In the genomic region with DNA sequence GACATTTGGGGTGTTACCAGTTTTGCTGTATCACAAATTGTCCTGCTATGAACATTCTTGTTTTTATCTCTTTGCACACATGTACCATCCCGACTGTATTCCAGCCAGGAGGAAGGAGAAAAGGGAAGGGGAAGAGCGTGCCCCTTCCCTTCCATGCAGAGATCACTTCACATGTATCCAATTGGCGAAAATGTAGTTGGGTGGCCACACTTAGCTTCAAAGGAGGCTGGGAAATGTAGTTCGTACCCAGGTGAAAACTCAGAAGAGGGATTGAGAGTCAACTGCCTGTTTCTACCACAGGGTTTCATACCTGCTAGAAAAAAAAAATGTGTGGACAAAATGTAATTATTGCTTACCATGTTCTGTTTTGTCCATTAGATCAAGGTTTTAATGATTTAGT, we compare ENCODE assay signal across 22 cellular contexts.
A peak's percentile ranks its signal among the peaks of the same experiment; 100 is the strongest.
DNase-seq lines count a peak whose midpoint lies in the region; ATAC-seq, FAIRE-seq and TF ChIP-seq lines count a peak whose summit lies in the region.
"Had no signal": no experiment of that assay in that cellular context is flagged by ENCODE, and none has a peak within 500 bp of the region (broad histone marks: within the 10 kb centered on the region; RNA-seq: fewer than 3 reads in every experiment).

No MANE protein-coding gene starts in this region.

- no peak overlapping the region for H2AK5ac ChIP-seq in H1 (ENCODE audit: low read depth, low read length)

- no peaks in the 10 kb centered on the region for H3K79me1 ChIP-seq in H1 (ENCODE audit: low read depth, low read length)

- no peak overlapping the region for H2BK120ac ChIP-seq in H1 (replicated peaks; ENCODE audit: low read depth, low read length)

- H3K4me1 ChIP-seq in H1 (replicated peaks in 1 of 4; ENCODE audit: control insufficient read depth in 3 of 4, insufficient read depth in 4 of 4, low read length in 3 of 4): peaks cover 2 to 11% (median 3%) of the 10 kb centered on the region in 4 experiments; a peak in 6 of 7 replicates

- peak; percentile 87 for FAIRE-seq in H1 (lab: Jason Lieb, UNC)
- FAIRE-seq: HTR-8/SVneo had no signal

- no peaks in the 10 kb centered on the region for H3K27me3 ChIP-seq in H7 (ENCODE audit: control insufficient read depth, insufficient read depth, low read length)
- no peaks in the 10 kb centered on the region for H3K27me3 ChIP-seq in H1 (replicated peaks in 1 of 4; ENCODE audit: control insufficient read depth in 3 of 4, extremely low read depth in 1 of 4, insufficient read depth in 3 of 4, low read length in 3 of 4)
- H3K27me3 ChIP-seq: BE2C had no signal

- no peak overlapping the region for H2BK15ac ChIP-seq in H1 (ENCODE audit: low read length)

- no peak overlapping the region for H2BK5ac ChIP-seq in H1 (ENCODE audit: low read depth, low read length)

- no peak overlapping the region for H2AFZ ChIP-seq in H1 (ENCODE audit: low read length)
- H2AFZ ChIP-seq: PC-9 had no signal

- ATAC-seq in HG03520 (IDR thresholded peaks at IDR 0.05; ENCODE audit: unreplicated experiment): no peak
- ATAC-seq in GM18867 (IDR thresholded peaks at IDR 0.05; ENCODE audit: unreplicated experiment): no peak
- no peak for ATAC-seq in HG03354 (IDR thresholded peaks at IDR 0.05; ENCODE audit: poor library complexity, severe bottlenecking, unreplicated experiment)
- ATAC-seq: T-cell had no signal

- H3K4ac ChIP-seq in H1 (replicated peaks; ENCODE audit: insufficient read length, low read depth, low read length): no peak overlapping the region

- no peak overlapping the region for H3K14ac ChIP-seq in H1 (ENCODE audit: insufficient read length)

- no peaks in the 10 kb centered on the region for H3K23me2 ChIP-seq in H1 (ENCODE audit: low read depth, low read length)

- no peaks in the 10 kb centered on the region for H4K20me1 ChIP-seq in H1 (replicated peaks in 1 of 2; ENCODE audit: control insufficient read depth in 1 of 2, insufficient read depth in 2 of 2, low read length in 2 of 2)

- no peak overlapping the region for H4K91ac ChIP-seq in H1 (replicated peaks; ENCODE audit: insufficient read length, low read length)

- H3K4me3 ChIP-seq in H7 (ENCODE audit: insufficient read depth, low read depth, low read length) (no peak overlapping the region), H1 (ENCODE audit: extremely low read depth in 1 of 4, insufficient read depth in 2 of 4, low read depth in 3 of 4, low read length in 4 of 4) (no peak overlapping the region)
- H3K4me3 ChIP-seq: PC-9 had no signal

- no peak overlapping the region for H2BK20ac ChIP-seq in H1 (ENCODE audit: low read length)

- H3K36me3 ChIP-seq in H7 (replicated peaks; ENCODE audit: control insufficient read depth, insufficient read depth, low read length) (no peaks in the 10 kb centered on the region), H1 (ENCODE audit: control insufficient read depth in 2 of 4, insufficient read depth in 4 of 4, low read length in 3 of 4) (no peaks in the 10 kb centered on the region)
- H3K36me3 ChIP-seq: BE2C had no signal

- H3K27ac ChIP-seq in H1 (ENCODE audit: low read depth, low read length): no peak overlapping the region
- H3K27ac ChIP-seq: PC-9 had no signal

- no peak overlapping the region for H4K8ac ChIP-seq in H1 (ENCODE audit: extremely low read depth, insufficient read depth, low read length)

- no peak overlapping the region for H4K5ac ChIP-seq in H1 (ENCODE audit: insufficient read length, low read depth, low read length)

- H3K79me2 ChIP-seq in H1 (ENCODE audit: control insufficient read depth in 1 of 2, insufficient read depth in 2 of 2, low read length in 2 of 2): no peaks in the 10 kb centered on the region

- CTCF ChIA-PET in HEK293T (lab: Yijun Ruan, JAX): interaction anchor here (0.6 to 1.1 kb wide), 2 partner anchors 197 to 483 kb away, joined by 3 to 4 read pairs; no protein-coding TSS in a partner anchor
- CTCF ChIA-PET in H1 (lab: Charles Lee; ENCODE audit: partially characterized antibody): interaction anchor here (0.6 to 2.0 kb wide), 3 partner anchors 9 to 260 kb away, joined by 3 to 4 read pairs (median 3); no protein-coding TSS in a partner anchor

- no peak for TF ChIP-seq POLR2A in H1 (IDR thresholded peaks at IDR 0.05; ENCODE audit: control extremely low read depth in 1 of 2, low read depth in 2 of 2, low read length in 2 of 2)

- TF ChIP-seq EP300 in H1 (IDR thresholded peaks at IDR 0.05; ENCODE audit: borderline replicate concordance in 1 of 2, low read depth in 2 of 2, low read length in 2 of 2): no peak

- peak; percentile 48 for DNase-seq in H7
- peak; percentile 13 for DNase-seq in HEK293T (ENCODE audit: extremely low spot score)
- no peak for DNase-seq in H1 (ENCODE audit: low read depth in 1 of 2, low spot score in 2 of 2)
- DNase-seq in left kidney (ENCODE audit: low read depth, low spot score): peak; percentile 29
- DNase-seq: BE2C, DMS79 treated with DMSO at 0.1 percent for 48 hours, GOT3, IMR-90, Karpas-422, MV-4-11, NCI-H1694 treated with DMSO at 0.1 percent for 48 hours, NCI-H2107, NCI-H446 treated with DMSO at 0.1 percent for 48 hours, NCI-H526 treated with DMSO at 0.1 percent for 48 hours, PC-9, RPMI8226, SHP77, T-cell had no signal

- H3K23ac ChIP-seq in H1 (ENCODE audit: insufficient read length): no peak overlapping the region

- no peak overlapping the region for H2BK12ac ChIP-seq in H1 (ENCODE audit: low read depth, low read length)

- peaks cover 0 to 4% of the 10 kb centered on the region in 2 experiments; a peak in 1 of 4 replicates for H3K9me3 ChIP-seq in H1 (ENCODE audit: insufficient read depth in 2 of 2, low read depth in 1 of 2, low read length in 1 of 2)
- H3K9me3 ChIP-seq: BE2C had no signal

- TF ChIP-seq RAD21 in H1 (IDR thresholded peaks at IDR 0.05 in 1 of 2, conservative IDR thresholded peaks at IDR 0.05 in 1 of 2; ENCODE audit: low read depth in 2 of 2, low read length in 2 of 2): no peak

- H3K56ac ChIP-seq in H1 (replicated peaks; ENCODE audit: insufficient read length, low read depth, low read length): no peak overlapping the region

- no peak overlapping the region for H3K4me2 ChIP-seq in H1 (ENCODE audit: insufficient read depth in 1 of 2, low read depth in 2 of 2, low read length in 2 of 2)
- H3K4me2 ChIP-seq: PC-9 had no signal

- TF ChIP-seq CTCF in H1 (IDR thresholded peaks at IDR 0.05; ENCODE audit: control extremely low read depth in 1 of 3, insufficient read depth in 1 of 3, low read depth in 1 of 3, low read length in 3 of 3): no peak

- 62% methylated on average over 4 of the region's 4 CpGs; no CpG with 5 or more reads in 1 of the 2 experiments for WGBS in H1 (ENCODE audit: extremely low coverage in 1 of 2, insufficient coverage in 1 of 2, insufficient read length in 1 of 2, insufficient replicate concordance in 2 of 2, low coverage in 1 of 2, low lambda C conversion rate in 2 of 2, missing lambda C conversion rate in 1 of 2), 2 experiments

- H3K9ac ChIP-seq in H1 (replicated peaks in 1 of 4; ENCODE audit: extremely low read depth in 1 of 4, low read depth in 3 of 4, low read length in 3 of 4): no peak overlapping the region

- POLR2A ChIA-PET in HEK293T (lab: Yijun Ruan, JAX): no interaction called here
- POLR2A ChIA-PET in H1 (lab: Charles Lee; ENCODE audit: partially characterized antibody): interaction anchor here (0.6 to 0.7 kb wide), 2 partner anchors 47 to 916 kb away, joined by 3 to 4 read pairs; no protein-coding TSS in a partner anchor

- H3K18ac ChIP-seq in H1 (ENCODE audit: extremely low read depth, low read length): no peak overlapping the region

TF ChIP-seq in HEK293T, 16 proteins besides CTCF, POLR2A, EP300 and RAD21:
- TF ChIP-seq PKNOX1 (IDR thresholded peaks at IDR 0.05) (no peak), TARDBP (IDR thresholded peaks at IDR 0.05) (no peak), ZNF384 (IDR thresholded peaks at IDR 0.05) (no peak), BHLHE40 (IDR thresholded peaks at IDR 0.05; ENCODE audit: borderline replicate concordance) (no peak), HDGF (IDR thresholded peaks at IDR 0.05; ENCODE audit: borderline replicate concordance) (no peak), L3MBTL2 (conservative IDR thresholded peaks at IDR 0.05) (no peak), LEF1 (IDR thresholded peaks at IDR 0.05; ENCODE audit: borderline replicate concordance) (no peak), FOXA1 (IDR thresholded peaks at IDR 0.05) (no peak)

TF ChIP-seq in H1, 55 proteins besides CTCF, POLR2A, EP300 and RAD21 (continues in another document):
- TF ChIP-seq FOSL1 (IDR thresholded peaks at IDR 0.05; ENCODE audit: insufficient read depth, low read depth, low read length) (no peak), CHD2 (IDR thresholded peaks at IDR 0.05; ENCODE audit: low read length) (peak; percentile 37; the same call in 1 of the 2 replicates), GABPA (IDR thresholded peaks at IDR 0.05; ENCODE audit: borderline replicate concordance, insufficient read depth, low read length) (no peak), CTBP2 (IDR thresholded peaks at IDR 0.05; ENCODE audit: borderline replicate concordance, insufficient read depth, insufficient read length, low read length) (no peak), BACH1 (IDR thresholded peaks at IDR 0.05; ENCODE audit: low read length) (no peak), E2F6 (IDR thresholded peaks at IDR 0.05) (no peak), SIX5 (IDR thresholded peaks at IDR 0.05; ENCODE audit: low read depth, low read length) (peak; percentile 70)

Comparison
In these comparisons a context has a peak if more than half of its experiments do, and no peak if none do; other contexts are left out.
1. DNase-seq: peak in H7 (single experiment), HEK293T (single experiment) and left kidney (single experiment); none in H1 (0 of 2).